In the genomic region with DNA sequence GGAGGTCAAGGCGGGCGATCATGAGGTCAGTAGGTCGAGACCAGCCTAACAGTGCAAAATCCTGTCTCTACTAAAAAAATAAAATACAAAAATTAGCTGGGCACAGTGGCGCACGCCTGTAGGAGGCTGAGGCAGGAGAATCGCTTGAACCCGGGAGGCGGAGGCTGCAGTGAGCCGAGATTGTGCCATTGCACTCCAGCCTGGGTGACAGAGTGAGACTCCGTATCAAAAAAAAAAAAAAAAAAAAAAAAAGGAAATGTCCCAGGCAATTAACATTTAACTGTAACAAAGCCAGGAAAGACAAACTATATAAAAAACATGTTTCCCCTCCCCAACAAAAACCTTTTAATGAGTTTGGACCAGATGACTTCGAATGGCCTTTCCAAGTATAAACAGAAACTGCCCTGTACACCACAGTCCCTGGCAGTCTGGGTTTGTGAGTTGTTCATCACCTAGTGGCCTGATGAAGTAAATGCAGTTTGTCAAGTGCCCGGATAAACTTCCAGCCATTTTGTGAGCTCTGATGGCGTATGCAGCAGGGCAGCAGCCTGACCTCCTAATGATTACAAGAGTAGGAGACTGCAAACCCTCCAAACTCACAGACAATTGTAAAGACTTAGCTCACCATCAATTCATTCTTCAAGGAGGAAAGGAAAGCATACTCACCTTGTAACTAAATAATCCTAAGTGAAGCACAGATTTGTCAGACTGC, we compare ENCODE assay signal across 1 cellular context.
A peak's percentile ranks its signal among the peaks of the same experiment; 100 is the strongest.
TF ChIP-seq lines count a peak whose summit lies in the region.

No MANE protein-coding gene starts in this region.

TF ChIP-seq in liver, 16 proteins besides CTCF, POLR2A, EP300 and RAD21 (continued from another document):
- TF ChIP-seq TAF1 (conservative IDR thresholded peaks at IDR 0.05), result peak; percentile 66
- peak; percentile 48 to 68 for TF ChIP-seq RXRA (IDR thresholded peaks at IDR 0.05)
TF ChIP-seq in liver: peak in this region for 9.
